In the genomic region with DNA sequence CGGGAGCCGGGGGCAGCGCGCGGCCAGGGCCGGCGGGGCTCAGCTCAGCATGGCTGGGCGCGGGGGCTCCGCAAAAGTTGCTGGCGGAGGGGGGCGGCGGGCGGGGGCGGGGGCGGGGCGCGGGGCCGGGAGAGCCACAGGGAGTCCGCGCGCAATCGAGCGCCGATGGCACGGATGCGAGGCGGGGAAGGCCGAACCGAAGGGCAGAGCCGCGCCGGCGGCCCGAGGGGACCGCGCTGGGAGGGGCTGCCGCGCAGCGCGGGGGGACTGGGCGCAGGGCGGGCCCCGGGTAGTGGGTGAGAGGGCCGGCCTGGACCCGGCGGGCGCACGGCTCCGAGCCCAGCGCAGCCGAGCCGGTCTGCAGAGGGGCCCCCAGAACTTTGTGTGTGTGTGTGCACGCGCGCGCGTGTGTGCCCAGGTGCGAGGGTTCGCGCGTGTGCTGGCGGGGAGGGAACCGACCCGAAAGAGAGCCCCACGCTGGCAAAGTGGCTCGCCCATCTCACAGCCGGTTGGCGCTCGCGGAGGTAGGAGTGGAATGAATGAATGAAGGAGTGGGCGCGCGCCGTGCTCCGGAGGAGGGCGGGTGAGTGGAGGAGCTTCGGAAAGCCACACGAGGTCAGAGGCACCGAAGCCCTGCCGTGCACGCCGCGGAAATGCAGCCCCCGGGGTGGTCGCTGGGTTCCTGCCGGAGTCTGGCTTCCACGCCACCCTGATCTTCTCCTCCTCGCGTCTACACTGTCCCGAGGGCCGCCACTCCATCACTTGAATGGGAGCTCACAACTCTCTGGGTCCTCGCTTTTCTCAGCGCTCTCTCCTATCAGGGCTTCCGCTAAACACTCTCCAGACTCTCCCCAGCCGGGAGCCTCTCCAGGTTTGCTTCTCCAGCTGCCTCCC, we compare ENCODE assay signal across 8 cellular contexts. TPM values are rescaled to one million over a fixed set of nuclear protein-coding genes. Genes with fewer than 3 reads are reported as not detected.
A peak's percentile ranks its signal among the peaks of the same experiment; 100 is the strongest.
DNase-seq lines count a peak whose midpoint lies in the region; ATAC-seq and TF ChIP-seq lines count a peak whose summit lies in the region.

Gene HIPK2, minus strand, starts transcription at position 51 of the 894 bp plus-strand sequence. CDS start 375 bp downstream, outside the sequence.

- H3K4me1 Mint-ChIP-seq in activated CD4-positive, alpha-beta T cell treated with anti-CD3 and anti-CD28 coated beads, Interleukin-2, amount 10 ng/mL, durations not matched to agents 24 days and 14 days, result peaks cover 50% of the 10 kb centered on the region

- peak within 1 kb of the TSS; percentile 99 for H3K4me3 Mint-ChIP-seq in activated CD4-positive, alpha-beta T cell treated with anti-CD3 and anti-CD28 coated beads, Interleukin-2, amount 10 ng/mL, durations not matched to agents 24 days and 14 days

- peak; percentile 59 for ATAC-seq in HG02981 (IDR thresholded peaks at IDR 0.05; ENCODE audit: unreplicated experiment)

- H3K27me3 Mint-ChIP-seq in activated CD4-positive, alpha-beta T cell treated with anti-CD3 and anti-CD28 coated beads, Interleukin-2, amount 10 ng/mL, durations not matched to agents 24 days and 14 days, result peaks cover 20% of the 10 kb centered on the region

- H3K36me3 Mint-ChIP-seq in activated CD4-positive, alpha-beta T cell treated with anti-CD3 and anti-CD28 coated beads, Interleukin-2, amount 10 ng/mL, durations not matched to agents 24 days and 14 days (ENCODE audit: low read depth), result peaks cover 6% of the 10 kb centered on the region

- H3K9me3 Mint-ChIP-seq in activated CD4-positive, alpha-beta T cell treated with anti-CD3 and anti-CD28 coated beads, Interleukin-2, amount 10 ng/mL, durations not matched to agents 24 days and 14 days, result no peaks in the 10 kb centered on the region

- TF ChIP-seq CTCF in coronary artery (IDR thresholded peaks at IDR 0.05), result no peak

- DNase-seq in SIG-M5 treated with dmso at 0.1 percent for 504 hours (lab: John Stamatoyannopoulos, UW; ENCODE audit: unreplicated experiment), result peak; percentile 30
- no peak for DNase-seq in SIG-M5 (lab: John Stamatoyannopoulos, UW)
- DNase-seq in NCI-H2227 (lab: John Stamatoyannopoulos, UW; ENCODE audit: unreplicated experiment), result peak; percentile 93
- DNase-seq in activated CD4-positive, alpha-beta T cell treated with anti-CD3 and anti-CD28 coated beads, Interleukin-2, amount 10 ng/mL, durations not matched to agents 24 days and 14 days, result peak; percentile 92
- DNase-seq in coronary artery (ENCODE audit: low spot score), result peak; percentile 85
- peak; percentile 96 for DNase-seq in left kidney (ENCODE audit: low read depth, low spot score)
- DNase-seq in stimulated activated CD4-positive, alpha-beta T cell treated with anti-CD3 and anti-CD28 coated beads, Interleukin-1b, Interleukin-23, amount 100 ng/mL, for 48 hours, result peak; percentile 66

- H3K4me3 ChIP-seq in coronary artery, result peak within 1 kb of the TSS; percentile 97

- H3K27ac Mint-ChIP-seq in activated CD4-positive, alpha-beta T cell treated with anti-CD3 and anti-CD28 coated beads, Interleukin-2, amount 10 ng/mL, durations not matched to agents 24 days and 14 days, result peak within 1 kb of the TSS; percentile 99

- intact Hi-C loops in activated CD4-positive, alpha-beta T cell treated with anti-CD3 and anti-CD28 coated beads, Interleukin-2, amount 10 ng/mL, durations not matched to agents 24 days and 14 days (cut with micrococcal nuclease), result loop anchor here (2.0 to 10.0 kb wide), 5 partner anchors 49 to 1237 kb away; partner anchors contain the start of genes FMC1, MRPS33 and TBXAS1

- H3K27ac ChIP-seq in coronary artery, result peak within 1 kb of the TSS; percentile 96 to 99

RNA-seq across cellular contexts. Expression of gene HIPK2, which starts in this region (rescaled TPM):
- 23.9 and 26.1 TPM in 2 replicates for total RNA-seq in activated CD4-positive, alpha-beta T cell treated with anti-CD3 and anti-CD28 coated beads, Interleukin-2, amount 10 ng/mL, durations not matched to agents 24 days and 14 days
